25 cellular contexts compared by ENCODE assay signal in the genomic region with DNA sequence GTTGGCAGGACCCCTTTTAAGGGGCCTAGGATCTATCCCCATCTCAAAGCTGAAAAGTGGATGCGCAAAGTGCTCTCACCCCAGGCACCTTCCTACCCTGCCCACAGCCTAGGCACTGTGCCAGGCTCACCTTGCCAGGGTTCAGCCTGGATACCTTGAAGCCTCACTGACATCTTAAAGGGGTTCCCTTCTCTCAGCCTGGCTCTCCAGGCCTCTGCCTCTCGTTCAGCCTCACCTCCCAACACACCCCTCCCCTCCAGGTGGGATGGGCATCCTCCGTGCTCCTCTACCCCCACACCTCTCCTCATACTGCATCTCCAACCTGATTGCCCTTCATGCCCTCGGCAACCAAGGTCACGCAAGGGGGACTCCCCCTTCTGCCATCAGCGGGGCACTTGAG. TPM values are rescaled to one million over a fixed set of nuclear protein-coding genes. Genes with fewer than 3 reads are reported as not detected.
DNase-seq lines count a peak whose midpoint lies in the region; ATAC-seq and TF ChIP-seq lines count a peak whose summit lies in the region.
"Had no signal": no experiment of that assay in that cellular context is flagged by ENCODE, and none has a peak within 500 bp of the region (broad histone marks: within the 10 kb centered on the region; RNA-seq: fewer than 3 reads in every experiment).

No MANE protein-coding gene starts in this region.

- peak overlapping the region; percentile 6 for H3K27ac Mint-ChIP-seq in activated CD8-positive, alpha-beta T cell treated with anti-CD3 and anti-CD28 coated beads, Interleukin-2, amount 10 ng/mL, durations not matched to agents 7 days and 5 days
- no peak overlapping the region for H3K27ac Mint-ChIP-seq in activated CD8-positive, alpha-beta T cell treated with anti-CD3 and anti-CD28 coated beads for 36 hours
- H3K27ac Mint-ChIP-seq in Caco-2 (ENCODE audit: unreplicated experiment): peak overlapping the region; percentile 48
- no peak overlapping the region for H3K27ac Mint-ChIP-seq in central memory CD8-positive, alpha-beta T cell (ENCODE audit: low read depth)
- H3K27ac Mint-ChIP-seq: CD8-positive, alpha-beta T cell had no signal

- no TSS peak for BruUV-seq in Caco-2 (replicated peaks; lab: Mats Ljungman, UMichigan)

- H3K27ac ChIP-seq in spleen: peak overlapping the region in 4 of 8 donors; percentile 51 to 95 (median 58)
- H3K27ac ChIP-seq: ascending aorta, lower lobe of right lung, testis had no signal

- POLR2A ChIA-PET in activated CD8-positive, alpha-beta T cell treated with anti-CD3 and anti-CD28 coated beads, Interleukin-2, amount 10 ng/mL, durations not matched to agents 7 days and 5 days (lab: Charles Lee): no interaction called here
- POLR2A ChIA-PET in activated CD8-positive, alpha-beta T cell treated with anti-CD3 and anti-CD28 coated beads for 36 hours (lab: Charles Lee): interaction anchor here (1.2 kb wide), 1 partner anchor 14 kb away, joined by 3 read pairs; no protein-coding TSS in a partner anchor
- POLR2A ChIA-PET in Caco-2 (lab: Charles Lee): no interaction called here

- ATAC-seq in activated CD8-positive, alpha-beta T cell treated with anti-CD3 and anti-CD28 coated beads, Interleukin-2, amount 10 ng/mL, durations not matched to agents 7 days and 5 days: no peak
- ATAC-seq in activated CD8-positive, alpha-beta T cell treated with anti-CD3 and anti-CD28 coated beads for 36 hours: no peak
- no peak for ATAC-seq in central memory CD8-positive, alpha-beta T cell (replicated peaks; ENCODE audit: extremely low read depth, poor library complexity, severe bottlenecking)
- ATAC-seq in GM18909 (IDR thresholded peaks at IDR 0.05; ENCODE audit: poor library complexity, unreplicated experiment): no peak
- ATAC-seq: A549; CD8-positive, alpha-beta T cell; gastrocnemius medialis; lower lobe of right lung; natural killer cell treated with Interleukin-12 subunit alpha and Interleukin-12 subunit beta and Interleukin-15 and Interleukin-18, amount 100 ng/mL, for 72 hours had no signal

- H3K4me3 Mint-ChIP-seq in activated CD8-positive, alpha-beta T cell treated with anti-CD3 and anti-CD28 coated beads, Interleukin-2, amount 10 ng/mL, durations not matched to agents 7 days and 5 days: no peak overlapping the region
- H3K4me3 Mint-ChIP-seq in activated CD8-positive, alpha-beta T cell treated with anti-CD3 and anti-CD28 coated beads for 36 hours: no peak overlapping the region
- H3K4me3 Mint-ChIP-seq in Caco-2 (ENCODE audit: unreplicated experiment): no peak overlapping the region
- peak overlapping the region; percentile 1 for H3K4me3 Mint-ChIP-seq in central memory CD8-positive, alpha-beta T cell
- H3K4me3 Mint-ChIP-seq: CD8-positive, alpha-beta T cell; natural killer cell treated with Interleukin-12 subunit alpha and Interleukin-12 subunit beta and Interleukin-15 and Interleukin-18, amount 100 ng/mL, for 72 hours; stimulated activated naive CD8-positive, alpha-beta T cell treated with anti-CD3 and anti-CD28 coated beads, Interleukin-15, Interleukin-2, amounts not matched to agents 100 ng/mL and 50 ng/mL, for 24 hours had no signal

- TF ChIP-seq POLR2A in spleen (IDR thresholded peaks at IDR 0.05): no peak

- intact Hi-C loops in activated CD8-positive, alpha-beta T cell treated with anti-CD3 and anti-CD28 coated beads for 36 hours (cut with micrococcal nuclease): no loop called here
- intact Hi-C loops in Caco-2 (cut with micrococcal nuclease; ENCODE audit: unreplicated experiment) (no loop called here), spleen (cut with DNase I; ENCODE audit: low total_unique reads) (no loop called here)

- peaks cover 6% of the 10 kb centered on the region; the same call in 1 of the 2 replicates for H3K4me1 ChIP-seq in Caco-2
- H3K4me1 ChIP-seq in spleen: peaks cover 16 to 93% (median 60%) of the 10 kb centered on the region in 6 donors
- H3K4me1 ChIP-seq: HAP-1 had no signal

- CTCF ChIA-PET in activated CD8-positive, alpha-beta T cell treated with anti-CD3 and anti-CD28 coated beads, Interleukin-2, amount 10 ng/mL, durations not matched to agents 7 days and 5 days (lab: Charles Lee): interaction anchor here (0.9 to 1.7 kb wide), 4 partner anchors 44 to 110 kb away, joined by 3 to 5 read pairs (median 4); no protein-coding TSS in a partner anchor
- CTCF ChIA-PET in activated CD8-positive, alpha-beta T cell treated with anti-CD3 and anti-CD28 coated beads for 36 hours (lab: Charles Lee): interaction anchor here (0.7 to 16.1 kb wide), 4 partner anchors 34 to 604 kb away, joined by 3 to 478 read pairs (median 5); no protein-coding TSS in a partner anchor
- CTCF ChIA-PET in Caco-2 (lab: Charles Lee): interaction anchor here (1.4 kb wide), 1 partner anchor 60 kb away, joined by 3 read pairs; no protein-coding TSS in a partner anchor

- H3K27me3 Mint-ChIP-seq in activated CD8-positive, alpha-beta T cell treated with anti-CD3 and anti-CD28 coated beads, Interleukin-2, amount 10 ng/mL, durations not matched to agents 7 days and 5 days (ENCODE audit: low read depth): no peaks in the 10 kb centered on the region
- H3K27me3 Mint-ChIP-seq in activated CD8-positive, alpha-beta T cell treated with anti-CD3 and anti-CD28 coated beads for 36 hours: no peaks in the 10 kb centered on the region
- no peaks in the 10 kb centered on the region for H3K27me3 Mint-ChIP-seq in Caco-2 (ENCODE audit: insufficient read depth, unreplicated experiment)
- H3K27me3 Mint-ChIP-seq in central memory CD8-positive, alpha-beta T cell: no peaks in the 10 kb centered on the region
- H3K27me3 Mint-ChIP-seq: natural killer cell treated with Interleukin-12 subunit alpha and Interleukin-12 subunit beta and Interleukin-15 and Interleukin-18, amount 100 ng/mL, for 72 hours; stimulated activated naive CD8-positive, alpha-beta T cell treated with anti-CD3 and anti-CD28 coated beads, Interleukin-15, Interleukin-2, amounts not matched to agents 100 ng/mL and 50 ng/mL, for 24 hours had no signal

- 77 to 93% (median 77%) methylated on average over 6 of the region's 6 CpGs for WGBS in spleen, 5 donors

- H3K4me3 ChIP-seq in Caco-2 (ENCODE audit: low read depth, low read length) (no peak overlapping the region), spleen (no peak overlapping the region)
- H3K4me3 ChIP-seq: A549, ascending aorta, gastrocnemius medialis, HAP-1, lower lobe of right lung, testis had no signal

- H3K36me3 Mint-ChIP-seq in activated CD8-positive, alpha-beta T cell treated with anti-CD3 and anti-CD28 coated beads, Interleukin-2, amount 10 ng/mL, durations not matched to agents 7 days and 5 days (ENCODE audit: low read depth): peaks cover 63% of the 10 kb centered on the region
- H3K36me3 Mint-ChIP-seq in activated CD8-positive, alpha-beta T cell treated with anti-CD3 and anti-CD28 coated beads for 36 hours (ENCODE audit: low read depth): peaks cover 66% of the 10 kb centered on the region
- H3K36me3 Mint-ChIP-seq in Caco-2 (ENCODE audit: insufficient read depth, unreplicated experiment): peaks cover 39% of the 10 kb centered on the region
- H3K36me3 Mint-ChIP-seq in central memory CD8-positive, alpha-beta T cell (ENCODE audit: insufficient read depth): peaks cover 74% of the 10 kb centered on the region

- DNase-seq in activated CD8-positive, alpha-beta T cell treated with anti-CD3 and anti-CD28 coated beads, Interleukin-2, amount 10 ng/mL, durations not matched to agents 7 days and 5 days: no peak
- DNase-seq in activated CD8-positive, alpha-beta T cell treated with anti-CD3 and anti-CD28 coated beads for 36 hours: no peak
- DNase-seq in Caco-2 (no peak), spleen (peak; percentile 54), OCI-M1 (lab: John Stamatoyannopoulos, UW) (no peak), NCI-H1417 treated with DMSO at 0.1 percent for 48 hours (lab: John Stamatoyannopoulos, UW) (no peak)
- DNase-seq in central memory CD8-positive, alpha-beta T cell (ENCODE audit: low spot score in 2 of 2): no peak
- DNase-seq: activated CD4-positive, alpha-beta T cell treated with anti-CD3 and anti-CD28 coated beads, Interleukin-2, amount 50 U/mL, for 1 hour; activated CD8-positive, alpha-beta memory T cell treated with anti-CD3 and anti-CD28 coated beads, Interleukin-2, amount 50 U/mL, for 4 hours; activated effector memory CD4-positive, alpha-beta T cell treated with Interleukin-2 at 50 U/mL for 16 hours; AML-193; CD8-positive, alpha-beta T cell; DMS 273 treated with DMSO at 0.1 percent for 48 hours; effector CD4-positive, alpha-beta T cell; gastrocnemius medialis; kidney glomerular epithelial cell; lower lobe of right lung; NCI-H82; testis had no signal

- TF ChIP-seq CTCF in activated CD8-positive, alpha-beta T cell treated with anti-CD3 and anti-CD28 coated beads for 36 hours (IDR thresholded peaks at IDR 0.05): no peak
- TF ChIP-seq CTCF in Caco-2 (IDR thresholded peaks at IDR 0.05; ENCODE audit: insufficient read depth in 1 of 2, low read depth in 1 of 2, low read length in 1 of 2, severe bottlenecking in 1 of 2, unreplicated experiment in 1 of 2) (no peak), spleen (IDR thresholded peaks at IDR 0.05 in 8 of 11, conservative IDR thresholded peaks at IDR 0.05 in 3 of 11) (no peak)

- H3K36me3 ChIP-seq in Caco-2 (ENCODE audit: control insufficient read depth, insufficient read depth, low read length) (peaks cover 2% of the 10 kb centered on the region; the same call in 1 of the 2 replicates), spleen (peaks cover 0 to 98% (median 81%) of the 10 kb centered on the region in 6 donors)
- H3K36me3 ChIP-seq: HAP-1 had no signal

- peaks cover 29% of the 10 kb centered on the region for H3K4me1 Mint-ChIP-seq in activated CD8-positive, alpha-beta T cell treated with anti-CD3 and anti-CD28 coated beads, Interleukin-2, amount 10 ng/mL, durations not matched to agents 7 days and 5 days (ENCODE audit: low read depth)
- peaks cover 32% of the 10 kb centered on the region for H3K4me1 Mint-ChIP-seq in activated CD8-positive, alpha-beta T cell treated with anti-CD3 and anti-CD28 coated beads for 36 hours (ENCODE audit: low read depth)
- peaks cover 10% of the 10 kb centered on the region for H3K4me1 Mint-ChIP-seq in Caco-2 (ENCODE audit: low read depth, unreplicated experiment)
- peaks cover 30% of the 10 kb centered on the region for H3K4me1 Mint-ChIP-seq in central memory CD8-positive, alpha-beta T cell

- H3K9me3 ChIP-seq in Caco-2 (no peaks in the 10 kb centered on the region), spleen (no peaks in the 10 kb centered on the region)
- H3K9me3 ChIP-seq: A549, ascending aorta, gastrocnemius medialis, HAP-1, lower lobe of right lung, testis had no signal

- H3K27me3 ChIP-seq in Caco-2 (replicated peaks; ENCODE audit: control insufficient read depth, insufficient read depth, low read length) (no peaks in the 10 kb centered on the region), spleen (replicated peaks in 1 of 7) (no peaks in the 10 kb centered on the region)
- H3K27me3 ChIP-seq: ascending aorta, gastrocnemius medialis, testis had no signal

- H3K9me3 Mint-ChIP-seq in activated CD8-positive, alpha-beta T cell treated with anti-CD3 and anti-CD28 coated beads, Interleukin-2, amount 10 ng/mL, durations not matched to agents 7 days and 5 days (ENCODE audit: insufficient read depth): no peaks in the 10 kb centered on the region
- no peaks in the 10 kb centered on the region for H3K9me3 Mint-ChIP-seq in activated CD8-positive, alpha-beta T cell treated with anti-CD3 and anti-CD28 coated beads for 36 hours
- H3K9me3 Mint-ChIP-seq in Caco-2 (ENCODE audit: unreplicated experiment): no peaks in the 10 kb centered on the region
- no peaks in the 10 kb centered on the region for H3K9me3 Mint-ChIP-seq in central memory CD8-positive, alpha-beta T cell
- H3K9me3 Mint-ChIP-seq: CD8-positive, alpha-beta T cell; natural killer cell treated with Interleukin-12 subunit alpha and Interleukin-12 subunit beta and Interleukin-15 and Interleukin-18, amount 100 ng/mL, for 72 hours; stimulated activated naive CD8-positive, alpha-beta T cell treated with anti-CD3 and anti-CD28 coated beads, Interleukin-15, Interleukin-2, amounts not matched to agents 100 ng/mL and 50 ng/mL, for 24 hours had no signal

RNA-seq across cellular contexts. Expression of a gene that starts 25.5 kb away (rescaled TPM):
- 100 to 1,000 TPM; 132 to 138 TPM for total RNA-seq in activated CD8-positive, alpha-beta T cell treated with anti-CD3 and anti-CD28 coated beads, Interleukin-2, amount 10 ng/mL, durations not matched to agents 7 days and 5 days
- total RNA-seq in activated CD8-positive, alpha-beta T cell treated with anti-CD3 and anti-CD28 coated beads for 36 hours: 100 to 1,000 TPM; 222 TPM
- 62.7 and 65.7 TPM in 2 replicates for total RNA-seq in Caco-2 (2022)
- 100 to 1,000 TPM; 179 to 260 (median 218) TPM for total RNA-seq in spleen
- 100 to 1,000 TPM in 1 of 3 donors, 10 to 100 TPM in 2; 67.7 to 149 (median 95.9) TPM for polyA plus RNA-seq in spleen

RNA-seq across cellular contexts. Expression of a gene that starts 34.9 kb away (rescaled TPM):
- not detected for total RNA-seq in activated CD8-positive, alpha-beta T cell treated with anti-CD3 and anti-CD28 coated beads, Interleukin-2, amount 10 ng/mL, durations not matched to agents 7 days and 5 days
- total RNA-seq in activated CD8-positive, alpha-beta T cell treated with anti-CD3 and anti-CD28 coated beads for 36 hours: not detected
- total RNA-seq in Caco-2 (2022) (80.6 and 86.6 TPM in 2 replicates), spleen (100 to 1,000 TPM in 6 of 7 donors, 10 to 100 TPM in 1; 78.7 to 886 (median 416) TPM)
- 100 to 1,000 TPM; 158 to 261 (median 256) TPM for polyA plus RNA-seq in spleen
- total RNA-seq: CD8-positive, alpha-beta T cell; natural killer cell treated with Interleukin-12 subunit alpha and Interleukin-12 subunit beta and Interleukin-15 and Interleukin-18, amount 100 ng/mL, for 72 hours had no signal

Comparison
In these comparisons a context has a peak if more than half of its experiments do, and no peak if none do; other contexts are left out.
1. H3K27ac Mint-ChIP-seq: peak in activated CD8-positive, alpha-beta T cell treated with anti-CD3 and anti-CD28 coated beads, Interleukin-2, amount 10 ng/mL, durations not matched to agents 7 days and 5 days (single experiment) and Caco-2 (single experiment); none in activated CD8-positive, alpha-beta T cell treated with anti-CD3 and anti-CD28 coated beads for 36 hours (single experiment) and central memory CD8-positive, alpha-beta T cell (single experiment).
2. RNA of a gene that starts 34.9 kb away (total RNA-seq): 78.7 to 886 TPM in spleen and 80.6 to 86.6 TPM in Caco-2; not detected in activated CD8-positive, alpha-beta T cell treated with anti-CD3 and anti-CD28 coated beads for 36 hours and not detected in activated CD8-positive, alpha-beta T cell treated with anti-CD3 and anti-CD28 coated beads, Interleukin-2, amount 10 ng/mL, durations not matched to agents 7 days and 5 days; every median in the first group is over 10 times any median in the second.